1 cellular context compared by ENCODE assay signal in genomic region chr17:40442392-40443195, GRCh38.
TF ChIP-seq lines count a peak whose summit lies in the region.

No MANE protein-coding gene starts in this region.

TF ChIP-seq in SK-N-SH treated with all-trans-retinoic acid at 6 μM for 48 hours, 23 proteins besides CTCF, POLR2A, EP300 and RAD21 (continued from another document):
- TF ChIP-seq SNAI2 (CRISPR knock-in tag; IDR thresholded peaks at IDR 0.05): no peak
- TF ChIP-seq GLIS3 (CRISPR knock-in tag; IDR thresholded peaks at IDR 0.05): no peak
